Comparison of ENCODE assay signal across 8 cellular contexts in genomic region chr5:144203750-144204596, GRCh38. TPM values are rescaled to one million over a fixed set of nuclear protein-coding genes. Genes with fewer than 3 reads are reported as not detected.
DNase-seq lines count a peak whose midpoint lies in the region; ATAC-seq and TF ChIP-seq lines count a peak whose summit lies in the region.

No MANE protein-coding gene starts in this region.

- H2AFZ ChIP-seq in osteoblast (ENCODE audit: low read length) = no peak overlapping the region

- peaks cover 4 to 6% (median 5%) of the 10 kb centered on the region in 4 donors for H3K4me1 Mint-ChIP-seq in CD4-positive, alpha-beta memory T cell
- peaks cover 12% of the 10 kb centered on the region for H3K4me1 Mint-ChIP-seq in WTC11

- H3K36me3 ChIP-seq in CD4-positive, alpha-beta memory T cell (ENCODE audit: insufficient read depth, low read length) = no peaks in the 10 kb centered on the region
- H3K36me3 ChIP-seq in osteoblast (ENCODE audit: insufficient read depth, low read length) (no peaks in the 10 kb centered on the region), MG63 (no peaks in the 10 kb centered on the region)

- H3K4me2 ChIP-seq in osteoblast (ENCODE audit: insufficient read depth, low read length) = no peak overlapping the region

- no peak overlapping the region for H3K27ac ChIP-seq in CD4-positive, alpha-beta memory T cell (ENCODE audit: low read depth, low read length)
- no peak overlapping the region for H3K27ac ChIP-seq in osteoblast (ENCODE audit: low read depth, low read length)

- POLR2A ChIA-PET in CD4-positive, alpha-beta memory T cell (lab: Charles Lee; ENCODE audit: partially characterized antibody) = interaction anchor here (1.3 kb wide), 1 partner anchor 14 kb away, joined by 4 read pairs; no protein-coding TSS in a partner anchor
- POLR2A ChIA-PET in WTC11 (lab: Charles Lee) = no interaction called here

- CTCF ChIA-PET in CD4-positive, alpha-beta memory T cell (lab: Charles Lee; ENCODE audit: partially characterized antibody) = interaction anchor here (0.6 to 3.5 kb wide), 25 partner anchors 8 to 1930 kb away, joined by 3 to 30 read pairs (median 4); partner anchors contain the start of genes KCTD16 and YIPF5
- CTCF ChIA-PET in WTC11 (lab: Charles Lee) = interaction anchor here (0.5 to 2.4 kb wide), 39 partner anchors 9 to 1608 kb away, joined by 3 to 23 read pairs (median 4); no protein-coding TSS in a partner anchor

- no peaks in the 10 kb centered on the region for H4K20me1 ChIP-seq in osteoblast (ENCODE audit: insufficient read depth, low read length)

- no peaks in the 10 kb centered on the region for H3K36me3 Mint-ChIP-seq in CD4-positive, alpha-beta memory T cell
- H3K36me3 Mint-ChIP-seq in WTC11 = no peaks in the 10 kb centered on the region

- TF ChIP-seq CTCF in WTC11 (IDR thresholded peaks at IDR 0.05) = peak; percentile 71
- peak; percentile 88 for TF ChIP-seq CTCF in fibroblast of villous mesenchyme (IDR thresholded peaks at IDR 0.05; ENCODE audit: insufficient read depth, low read depth, low read length)
- TF ChIP-seq CTCF in osteoblast (IDR thresholded peaks at IDR 0.05; ENCODE audit: extremely low read depth, low read depth, low read length) = peak; percentile 95

- ATAC-seq in GM18511 (IDR thresholded peaks at IDR 0.05; ENCODE audit: unreplicated experiment) (peak; percentile 90), HG02970 (IDR thresholded peaks at IDR 0.05; ENCODE audit: low FRiP score, unreplicated experiment) (peak; percentile 62), WTC11 (peak; percentile 72)

- H3K27me3 Mint-ChIP-seq in CD4-positive, alpha-beta memory T cell = peaks cover 37 to 48% of the 10 kb centered on the region in 2 donors
- peaks cover 40% of the 10 kb centered on the region for H3K27me3 Mint-ChIP-seq in WTC11 (ENCODE audit: low read depth)

- no peak overlapping the region for H3K27ac Mint-ChIP-seq in CD4-positive, alpha-beta memory T cell
- no peak overlapping the region for H3K27ac Mint-ChIP-seq in WTC11

- no peak overlapping the region for H3K4me3 Mint-ChIP-seq in CD4-positive, alpha-beta memory T cell
- peak overlapping the region; percentile 64 for H3K4me3 Mint-ChIP-seq in WTC11

- intact Hi-C loops in CD4-positive, alpha-beta memory T cell (cut with micrococcal nuclease) = loop anchor here (2.0 kb wide), 1 partner anchor 1927 kb away; no protein-coding TSS in a partner anchor

- H3K9me3 Mint-ChIP-seq in CD4-positive, alpha-beta memory T cell = no peaks in the 10 kb centered on the region
- H3K9me3 Mint-ChIP-seq in WTC11 = no peaks in the 10 kb centered on the region

- peaks cover 4% of the 10 kb centered on the region for H3K27me3 ChIP-seq in CD4-positive, alpha-beta memory T cell (ENCODE audit: insufficient read depth, low read length)
- no peaks in the 10 kb centered on the region for H3K27me3 ChIP-seq in osteoblast (ENCODE audit: insufficient read depth, low read length)
- H3K27me3 ChIP-seq in MG63 = peaks cover 23% of the 10 kb centered on the region

- H3K4me1 ChIP-seq in CD4-positive, alpha-beta memory T cell (ENCODE audit: insufficient read depth, low read length) = no peaks in the 10 kb centered on the region
- H3K4me1 ChIP-seq in osteoblast (ENCODE audit: insufficient read depth, low read length) = peaks cover 22% of the 10 kb centered on the region

- no peaks in the 10 kb centered on the region for H3K9me3 ChIP-seq in CD4-positive, alpha-beta memory T cell (ENCODE audit: control insufficient read depth in 1 of 2, low read length in 2 of 2)
- H3K9me3 ChIP-seq in osteoblast (ENCODE audit: low read depth, low read length) (no peaks in the 10 kb centered on the region), MG63 (no peaks in the 10 kb centered on the region)

- DNase-seq in CD4-positive, alpha-beta memory T cell = peak in 4 of 5 donors; percentile 36 to 55 (median 38)
- DNase-seq in NCI-H2196 (lab: John Stamatoyannopoulos, UW; ENCODE audit: unreplicated experiment) (peak; percentile 59), WTC11 (ENCODE audit: low spot score) (peak; percentile 32), fibroblast of villous mesenchyme (ENCODE audit: low read depth) (peak; percentile 82), osteoblast (ENCODE audit: insufficient read length, low spot score, missing footprints) (no peak), MG63 (no peak)

- H3K4me3 ChIP-seq in CD4-positive, alpha-beta memory T cell (ENCODE audit: low read length in 2 of 2) = no peak overlapping the region
- no peak overlapping the region for H3K4me3 ChIP-seq in fibroblast of villous mesenchyme (ENCODE audit: low read depth, low read length)
- no peak overlapping the region for H3K4me3 ChIP-seq in osteoblast (ENCODE audit: insufficient read depth, low read length)
- H3K4me3 ChIP-seq in MG63 = no peak overlapping the region

- no peaks in the 10 kb centered on the region for H3K79me2 ChIP-seq in osteoblast (ENCODE audit: insufficient read depth, low read length)

TF ChIP-seq in WTC11, 78 proteins besides CTCF, POLR2A, EP300 and RAD21 (continues in another document):
- TF ChIP-seq GRHL2 (CRISPR knock-in tag; IDR thresholded peaks at IDR 0.05; ENCODE audit: insufficient replicate concordance, severe bottlenecking) (no peak), ETV6 (CRISPR knock-in tag; IDR thresholded peaks at IDR 0.05) (no peak), ATF3 (CRISPR knock-in tag; conservative IDR thresholded peaks at IDR 0.05) (no peak), PRRX2 (CRISPR knock-in tag; IDR thresholded peaks at IDR 0.05) (no peak), ZNF532 (CRISPR knock-in tag; IDR thresholded peaks at IDR 0.05; ENCODE audit: borderline replicate concordance) (no peak), SMAD4 (CRISPR knock-in tag; IDR thresholded peaks at IDR 0.05) (no peak), HMGXB4 (CRISPR knock-in tag; IDR thresholded peaks at IDR 0.05) (no peak), MLX (CRISPR knock-in tag; IDR thresholded peaks at IDR 0.05) (no peak), SP1 (CRISPR knock-in tag; conservative IDR thresholded peaks at IDR 0.05) (no peak)

RNA-seq across cellular contexts. Expression of gene KCTD16, which starts 33.3 kb away (rescaled TPM):
- under 1 TPM; 0.14 to 0.20 TPM for total RNA-seq in CD4-positive, alpha-beta memory T cell
- under 1 TPM in 1 of 2 donors, not detected in 1; 0.03 TPM for polyA plus RNA-seq in CD4-positive, alpha-beta memory T cell
- 0.20 to 0.73 TPM (median 0.34 TPM) in 3 replicates for total RNA-seq in WTC11 (2021)
- total RNA-seq in fibroblast of villous mesenchyme = 0.97 and 3.0 TPM in 2 replicates
- total RNA-seq in osteoblast = 1.5 and 3.6 TPM in 2 replicates
- total RNA-seq in MG63 (2014; rRNA removed; shearing (Covaris generic); ENCODE audit: low replicate concordance) = 0.02 and 0.13 TPM in 2 replicates

RNA-seq across cellular contexts. Expression of gene YIPF5, which starts 33.5 kb away (rescaled TPM):
- 10 to 100 TPM; 50.5 to 56.3 TPM for total RNA-seq in CD4-positive, alpha-beta memory T cell
- polyA plus RNA-seq in CD4-positive, alpha-beta memory T cell = 10 to 100 TPM; 68.4 to 70.8 TPM
- total RNA-seq in WTC11 (2021) (33.8 to 39.2 TPM (median 37.7 TPM) in 3 replicates), fibroblast of villous mesenchyme (94.4 and 160 TPM in 2 replicates), osteoblast (99.5 and 111 TPM in 2 replicates)
- 111 and 199 TPM in 2 replicates for total RNA-seq in MG63 (2014; rRNA removed; shearing (Covaris generic); ENCODE audit: low replicate concordance)

Comparison
In these comparisons a context has a peak if more than half of its experiments do, and no peak if none do; other contexts are left out.
1. DNase-seq: peak in CD4-positive, alpha-beta memory T cell (4 of 5), NCI-H2196 (single experiment), WTC11 (single experiment) and fibroblast of villous mesenchyme (single experiment); none in osteoblast (single experiment) and MG63 (single experiment).
2. Peak in every context shown above with its lines, with median percentiles within 50 percentile points of each other: ATAC-seq and CTCF ChIP-seq.